8 cellular contexts compared by ENCODE assay signal in the genomic region with DNA sequence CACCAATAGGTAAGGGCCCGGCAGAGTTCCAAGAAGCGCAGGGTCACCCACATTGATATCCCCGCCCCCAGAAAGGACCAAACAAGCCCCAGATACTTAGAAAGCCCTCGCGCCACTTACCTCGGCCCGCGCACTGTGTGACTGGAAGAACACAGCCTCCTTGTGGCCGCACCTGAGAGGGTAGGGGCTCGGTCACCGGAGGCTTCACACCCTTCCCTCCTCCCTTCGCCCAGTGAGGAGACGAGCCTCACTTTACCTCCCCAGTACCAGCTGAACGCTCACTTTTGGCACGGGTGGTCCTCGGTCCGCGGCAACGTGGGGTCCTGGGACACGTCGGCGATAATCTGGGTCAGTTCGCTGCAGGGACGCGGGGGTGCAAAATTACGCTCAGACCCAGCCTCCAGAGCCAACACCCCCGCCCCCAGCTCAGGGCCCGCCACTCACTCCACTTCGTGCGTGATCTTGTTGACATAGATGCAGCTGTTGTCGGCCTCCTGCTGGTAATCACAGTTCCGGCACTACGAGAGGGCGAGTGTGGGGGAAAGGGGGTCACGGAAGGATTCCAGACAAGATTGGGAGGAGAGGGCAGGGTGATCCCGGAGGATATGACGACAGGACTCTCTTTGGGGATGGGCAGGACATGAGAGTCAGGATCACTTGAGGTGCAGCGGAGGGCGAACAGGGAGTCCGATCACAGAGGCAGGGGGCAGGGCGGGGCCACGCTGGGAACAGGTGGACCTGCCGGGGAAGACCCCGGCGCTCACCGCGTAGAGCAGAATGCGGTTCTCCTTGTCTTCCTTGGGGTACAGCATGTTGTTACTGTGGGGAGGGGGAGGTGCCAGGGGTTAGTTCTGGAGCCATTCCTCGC. TPM values are rescaled to one million over a fixed set of nuclear protein-coding genes. Genes with fewer than 3 reads are reported as not detected.
DNase-seq lines count a peak whose midpoint lies in the region; ATAC-seq and TF ChIP-seq lines count a peak whose summit lies in the region.

No MANE protein-coding gene starts in this region.

- H4K20me1 ChIP-seq in BLaER1 = peaks cover 23% of the 10 kb centered on the region

- peaks cover 36% of the 10 kb centered on the region for H3K4me1 ChIP-seq in BLaER1
- H3K4me1 ChIP-seq in NT2/D1 (ENCODE audit: insufficient read depth, insufficient read length) = peaks cover 21% of the 10 kb centered on the region

- peak overlapping the region; percentile 95 for H3K4me2 ChIP-seq in BLaER1

- H3K9ac ChIP-seq in BLaER1 = peak overlapping the region; percentile 89
- peak overlapping the region; percentile 91 for H3K9ac ChIP-seq in NT2/D1 (ENCODE audit: insufficient read length, low read depth)

- peak overlapping the region; percentile 92 to 99 (median 95) for H3K4me3 Mint-ChIP-seq in brain

- H3K4me1 Mint-ChIP-seq in brain = peaks cover 34% of the 10 kb centered on the region

- H3K36me3 Mint-ChIP-seq in brain = peaks cover 44% of the 10 kb centered on the region

- H3K27me3 ChIP-seq in BLaER1 (no peaks in the 10 kb centered on the region), NT2/D1 (ENCODE audit: insufficient read depth, insufficient read length) (no peaks in the 10 kb centered on the region), kidney epithelial cell (ENCODE audit: control insufficient read depth, insufficient read depth, low read length) (no peaks in the 10 kb centered on the region)

- H3K9me3 Mint-ChIP-seq in brain = peaks cover 0 to 6% (median 0%) of the 10 kb centered on the region in 5 experiments

- H3K4me3 ChIP-seq in BLaER1 (peak overlapping the region; percentile 93), NT2/D1 (ENCODE audit: insufficient read length, low read depth) (peak overlapping the region; percentile 78), kidney epithelial cell (ENCODE audit: low read depth, low read length) (peak overlapping the region; percentile 71)

- DNase-seq in NT2/D1 (ENCODE audit: low read depth, low spot score) (no peak), kidney epithelial cell (ENCODE audit: low read depth) (no peak), iPS-NIHi11 (ENCODE audit: low spot score) (no peak)
- DNase-seq in stimulated activated CD4-positive, alpha-beta T cell treated with anti-CD3 and anti-CD28 coated beads, Interleukin-4, amount 100 ng/mL, for 1 hour = peak; percentile 28

- peaks cover 18% of the 10 kb centered on the region for H3K27me3 Mint-ChIP-seq in brain

- no peak for TF ChIP-seq CTCF in brain (conservative IDR thresholded peaks at IDR 0.05)
- TF ChIP-seq CTCF in kidney epithelial cell (IDR thresholded peaks at IDR 0.05; ENCODE audit: insufficient read depth, low read length, poor library complexity, severe bottlenecking) = peak; percentile 35

- peaks cover 62% of the 10 kb centered on the region for H3K36me3 ChIP-seq in BLaER1
- peaks cover 41% of the 10 kb centered on the region for H3K36me3 ChIP-seq in NT2/D1 (ENCODE audit: insufficient read depth, insufficient read length, low read length)
- H3K36me3 ChIP-seq in kidney epithelial cell (ENCODE audit: control insufficient read depth, insufficient read depth, low read length) = no peaks in the 10 kb centered on the region

- H3K27ac ChIP-seq in BLaER1 = peak overlapping the region; percentile 81

- H3K27ac Mint-ChIP-seq in brain = peak overlapping the region; percentile 94 to 99 (median 97)

- no peaks in the 10 kb centered on the region for H3K9me3 ChIP-seq in BLaER1
- no peaks in the 10 kb centered on the region for H3K9me3 ChIP-seq in NT2/D1 (ENCODE audit: insufficient read depth, low read length)

- ATAC-seq in GM21360 (IDR thresholded peaks at IDR 0.05; ENCODE audit: unreplicated experiment) = peak; percentile 0
- no peak for ATAC-seq in HG03097 (IDR thresholded peaks at IDR 0.05; ENCODE audit: low FRiP score, unreplicated experiment)

RNA-seq across cellular contexts. Expression of a gene that starts 0.5 kb away (rescaled TPM):
- polyA plus RNA-seq in brain (ENCODE audit: insufficient read depth, low read depth, low replicate concordance) = 230 TPM
- 58.5 and 82.6 TPM in 2 replicates for total RNA-seq in kidney epithelial cell

RNA-seq across cellular contexts. Expression of a gene that starts 1.1 kb away (rescaled TPM):
- 684 TPM for polyA plus RNA-seq in brain (ENCODE audit: insufficient read depth, low read depth, low replicate concordance)
- total RNA-seq in kidney epithelial cell = 337 and 371 TPM in 2 replicates

RNA-seq across cellular contexts. Expression of a gene that starts 3.2 kb away (rescaled TPM):
- polyA plus RNA-seq in brain (ENCODE audit: insufficient read depth, low read depth, low replicate concordance) = not detected
- not detected in 2 replicates for total RNA-seq in kidney epithelial cell

RNA-seq across cellular contexts. Expression of a gene that starts 25.7 kb away (rescaled TPM):
- polyA plus RNA-seq in brain (ENCODE audit: insufficient read depth, low read depth, low replicate concordance) = 1,323 TPM
- 262 and 352 TPM in 2 replicates for total RNA-seq in kidney epithelial cell

RNA-seq across cellular contexts. Expression of a gene that starts 38.1 kb away (rescaled TPM):
- polyA plus RNA-seq in brain (ENCODE audit: insufficient read depth, low read depth, low replicate concordance) = 26.6 TPM
- 1.0 and 1.4 TPM in 2 replicates for total RNA-seq in kidney epithelial cell
